In genomic region chr1:17539526-17540254, GRCh38 we compare ENCODE assay signal across 8 cellular contexts. TPM values are rescaled to one million over a fixed set of nuclear protein-coding genes. Genes with fewer than 3 reads are reported as not detected.
A peak's percentile ranks its signal among the peaks of the same experiment; 100 is the strongest.
DNase-seq lines count a peak whose midpoint lies in the region; ATAC-seq and TF ChIP-seq lines count a peak whose summit lies in the region.

Gene ARHGEF10L, plus strand, starts transcription at chr1:17539698. Its CDS starts 40,898 bp downstream, at chr1:17580596.

- peak within 1 kb of the TSS; percentile 76 to 84 (median 77) for H3K27ac ChIP-seq in right lobe of liver
- peak within 1 kb of the TSS; percentile 56 for H3K27ac ChIP-seq in temporal lobe (ENCODE audit: low read depth, low read length)

- peak; percentile 25 for DNase-seq in AG10803 (ENCODE audit: low read depth)
- DNase-seq in HT-29 (ENCODE audit: low spot score): no peak
- DNase-seq in choroid plexus epithelial cell (ENCODE audit: low read depth): no peak
- DNase-seq in right lobe of liver: no peak
- DNase-seq in HCEC 1CT: no peak
- no peak for DNase-seq in GDM1 (lab: John Stamatoyannopoulos, UW)

- no peaks in the 10 kb centered on the region for H3K36me3 ChIP-seq in right lobe of liver

- H3K4me1 ChIP-seq in right lobe of liver: peaks cover 0 to 19% (median 0%) of the 10 kb centered on the region in 4 donors

- TF ChIP-seq CTCF in AG10803 (conservative IDR thresholded peaks at IDR 0.05; ENCODE audit: low read length) (no peak), choroid plexus epithelial cell (conservative IDR thresholded peaks at IDR 0.05; ENCODE audit: low read depth, low read length) (no peak), right lobe of liver (IDR thresholded peaks at IDR 0.05) (no peak)

- H3K9me3 ChIP-seq in right lobe of liver: no peaks in the 10 kb centered on the region

- H3K27me3 ChIP-seq in right lobe of liver: no peaks in the 10 kb centered on the region

- H3K4me3 ChIP-seq in AG10803 (ENCODE audit: low read length) (peak within 1 kb of the TSS; percentile 87), choroid plexus epithelial cell (ENCODE audit: low read depth, low read length) (peak within 1 kb of the TSS; percentile 67), right lobe of liver (peak within 1 kb of the TSS; percentile 66 to 80 (median 77))

- TF ChIP-seq POLR2A in right lobe of liver (IDR thresholded peaks at IDR 0.05): no peak

- ATAC-seq in right lobe of liver (peak; percentile 24 to 53 (median 51)), GM18909 (IDR thresholded peaks at IDR 0.05; ENCODE audit: poor library complexity, unreplicated experiment) (no peak)

- intact Hi-C loops in right lobe of liver (cut with DNase I): no loop called here

- no CpG with 5 or more reads among the region's 105 CpGs for WGBS in right lobe of liver (ENCODE audit: insufficient coverage, low coverage, low lambda C conversion rate, missing lambda C conversion rate)

RNA-seq across cellular contexts. Expression of gene ARHGEF10L, which starts in this region (rescaled TPM):
- 54.2 and 56.1 TPM in 2 replicates for total RNA-seq in HT-29 (2014; rRNA removed; shearing (Covaris generic))
- total RNA-seq in right lobe of liver: 100 to 1,000 TPM in 2 of 6 experiments, 10 to 100 TPM in 4; 59.7 to 124 (median 87.4) TPM
- total RNA-seq in temporal lobe: 20.9 TPM
